Comparison of ENCODE assay signal across 28 cellular contexts in the genomic region with DNA sequence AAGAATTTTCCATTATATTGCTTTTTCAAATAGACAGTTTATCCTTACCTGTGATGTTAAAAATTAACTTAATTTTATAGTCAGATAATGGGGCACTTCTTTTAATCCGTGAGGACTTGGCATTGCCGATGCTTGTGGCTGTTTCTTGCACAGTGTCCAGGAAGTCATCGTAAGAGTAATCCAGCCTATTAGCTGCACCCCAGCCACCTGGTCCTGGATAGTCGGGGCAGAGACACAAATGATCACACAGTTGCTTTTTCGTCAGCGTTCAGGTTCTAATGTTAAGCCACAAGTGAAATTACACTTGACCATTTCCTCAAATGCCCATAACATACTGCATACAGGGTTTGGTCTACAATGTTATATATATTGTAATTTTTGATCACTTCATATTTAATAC.
"Had no signal": no experiment of that assay in that cellular context is flagged by ENCODE, and none has a peak within 500 bp of the region (broad histone marks: within the 10 kb centered on the region; RNA-seq: fewer than 3 reads in every experiment).

No MANE protein-coding gene starts in this region.

- FAIRE-seq: islet of Langerhans, urothelium cell line had no signal

- H3K27ac ChIP-seq: left lung, lower lobe of right lung, pancreas, prostate gland, skin epidermis, spleen, suprapubic skin, thoracic aorta, tibial artery, upper lobe of right lung had no signal

- DNase-seq: hypothalamus; immature natural killer cell; kidney; left colon; left lung; lower lobe of right lung; mammary epithelial cell; mesenchymal stem cell; naive thymus-derived CD8-positive, alpha-beta T cell; nucleus accumbens; pancreas; posterior cingulate gyrus; retina; right cardiac atrium; spleen; stimulated activated CD4-positive, alpha-beta T cell treated with anti-CD3 and anti-CD28 coated beads, Interleukin-4, amount 100 ng/mL, for 24 hours; stimulated activated naive CD4-positive, alpha-beta T cell; tibial artery; trophoblast cell; upper lobe of right lung had no signal

- H3K27me3 ChIP-seq: left lung, pancreas, spleen, suprapubic skin, tibial artery, upper lobe of right lung had no signal

- ATAC-seq: left colon; left lung; lower lobe of right lung; naive thymus-derived CD8-positive, alpha-beta T cell; pancreas; right cardiac atrium; sciatic nerve; stimulated activated effector memory CD8-positive, alpha-beta T cell treated with anti-CD3 and anti-CD28 coated beads, Interleukin-12 subunit alpha, Interleukin-12 subunit beta, amount 100 ng/mL, for 72 hours; upper lobe of right lung had no signal

- H3K36me3 ChIP-seq: left lung, lower lobe of right lung, pancreas, prostate gland, spleen, suprapubic skin, thoracic aorta, tibial artery, upper lobe of right lung had no signal

- H3K4me3 ChIP-seq: left lung, lower lobe of right lung, pancreas, prostate gland, skin epidermis, spleen, suprapubic skin, thoracic aorta, tibial artery, upper lobe of right lung had no signal

- H3K9me3 ChIP-seq: left lung, lower lobe of right lung, pancreas, prostate gland, spleen, suprapubic skin, thoracic aorta, tibial artery, upper lobe of right lung had no signal

- H3K4me1 ChIP-seq: left lung, lower lobe of right lung, pancreas, prostate gland, spleen, suprapubic skin, tibial artery, upper lobe of right lung had no signal
